Comparison of ENCODE assay signal across 11 cellular contexts in genomic region chr10:74932648-74933047, GRCh38.
DNase-seq lines count a peak whose midpoint lies in the region; ATAC-seq and TF ChIP-seq lines count a peak whose summit lies in the region.
"Had no signal": no experiment of that assay in that cellular context is flagged by ENCODE, and none has a peak within 500 bp of the region (broad histone marks: within the 10 kb centered on the region; RNA-seq: fewer than 3 reads in every experiment).

No MANE protein-coding gene starts in this region.

- H3K9ac ChIP-seq in PC-3 (ENCODE audit: low read length) = no peak overlapping the region

- DNase-seq in NCI-H1105 (lab: John Stamatoyannopoulos, UW) (peak; percentile 63), PC-3 (peak; percentile 47), heart left ventricle (peak; percentile 58 to 83 (median 80)), LoVo (ENCODE audit: low spot score) (no peak), SW480 (ENCODE audit: low spot score) (no peak)
- no peak for DNase-seq in stimulated activated effector memory CD8-positive, alpha-beta T cell treated with anti-CD3 and anti-CD28 coated beads, Interleukin-12 subunit alpha, Interleukin-12 subunit beta, amount 100 ng/mL, for 72 hours (ENCODE audit: low spot score in 2 of 2)

- peaks cover 2% of the 10 kb centered on the region; the same call in 1 of the 2 replicates for H4K20me1 ChIP-seq in PC-3 (ENCODE audit: low read length)

- H3K27ac ChIP-seq in PC-3 (ENCODE audit: low read length) = no peak overlapping the region
- peak overlapping the region in 6 of 12 donors; percentile 4 to 76 (median 34) for H3K27ac ChIP-seq in heart left ventricle
- H3K27ac ChIP-seq: coronary artery had no signal

- H3K36me3 Mint-ChIP-seq in stimulated activated effector memory CD8-positive, alpha-beta T cell treated with anti-CD3 and anti-CD28 coated beads, Interleukin-12 subunit alpha, Interleukin-12 subunit beta, amount 100 ng/mL, for 72 hours = no peaks in the 10 kb centered on the region
- H3K36me3 Mint-ChIP-seq: WTC11 had no signal

- BruUV-seq in PC-3 (replicated peaks; lab: Mats Ljungman, UMichigan) = no TSS peak

- H3K4me1 ChIP-seq in PC-3 (ENCODE audit: insufficient read depth, low read length) (peaks cover 22% of the 10 kb centered on the region), heart left ventricle (peaks cover 0 to 63% (median 31%) of the 10 kb centered on the region in 12 donors)

- H3K4me3 ChIP-seq in PC-3 (ENCODE audit: low read length) (no peak overlapping the region), heart left ventricle (no peak overlapping the region)
- H3K4me3 ChIP-seq: coronary artery had no signal

- no peaks in the 10 kb centered on the region for H3K9me2 ChIP-seq in PC-3 (replicated peaks; ENCODE audit: low read length)

- H3K27me3 ChIP-seq in PC-3 (ENCODE audit: low read length) (no peaks in the 10 kb centered on the region), heart left ventricle (no peaks in the 10 kb centered on the region)

- peaks cover 35% of the 10 kb centered on the region for H3K4me1 Mint-ChIP-seq in stimulated activated effector memory CD8-positive, alpha-beta T cell treated with anti-CD3 and anti-CD28 coated beads, Interleukin-12 subunit alpha, Interleukin-12 subunit beta, amount 100 ng/mL, for 72 hours

- H3K9me3 Mint-ChIP-seq in stimulated activated effector memory CD8-positive, alpha-beta T cell treated with anti-CD3 and anti-CD28 coated beads, Interleukin-12 subunit alpha, Interleukin-12 subunit beta, amount 100 ng/mL, for 72 hours = no peaks in the 10 kb centered on the region
- H3K9me3 Mint-ChIP-seq: stimulated activated memory B cell treated with anti-CD40 and anti-IgM and Interleukin-4, amounts not matched to agents 10 μg/mL and 1 μg/mL and 100 μg/mL, for 72 hours; WTC11 had no signal

- ATAC-seq in PC-3 = no peak
- ATAC-seq in heart left ventricle = peak; percentile 68 to 74 (median 71)
- no peak for ATAC-seq in stimulated activated effector memory CD8-positive, alpha-beta T cell treated with anti-CD3 and anti-CD28 coated beads, Interleukin-12 subunit alpha, Interleukin-12 subunit beta, amount 100 ng/mL, for 72 hours
- ATAC-seq in GM21619 (IDR thresholded peaks at IDR 0.05; ENCODE audit: unreplicated experiment) = no peak
- ATAC-seq in HG02870 (IDR thresholded peaks at IDR 0.05; ENCODE audit: unreplicated experiment) = no peak
- ATAC-seq: stimulated activated memory B cell treated with anti-CD40 and anti-IgM and Interleukin-4, amounts not matched to agents 10 μg/mL and 1 μg/mL and 100 μg/mL, for 72 hours; WTC11 had no signal

- H3K9me3 ChIP-seq in PC-3 (ENCODE audit: low read length) (no peaks in the 10 kb centered on the region), heart left ventricle (no peaks in the 10 kb centered on the region)

- no peak overlapping the region for H3K4me3 Mint-ChIP-seq in stimulated activated effector memory CD8-positive, alpha-beta T cell treated with anti-CD3 and anti-CD28 coated beads, Interleukin-12 subunit alpha, Interleukin-12 subunit beta, amount 100 ng/mL, for 72 hours
- H3K4me3 Mint-ChIP-seq: stimulated activated memory B cell treated with anti-CD40 and anti-IgM and Interleukin-4, amounts not matched to agents 10 μg/mL and 1 μg/mL and 100 μg/mL, for 72 hours; WTC11 had no signal

- H3F3A ChIP-seq in PC-3 (ENCODE audit: low read length, unreplicated experiment) = no peaks in the 10 kb centered on the region

- peaks cover 92% of the 10 kb centered on the region for H3K79me2 ChIP-seq in PC-3 (ENCODE audit: low read length)

- TF ChIP-seq POLR2A in heart left ventricle (IDR thresholded peaks at IDR 0.05) = no peak

- CTCF ChIA-PET in PC-3 (lab: Charles Lee) = interaction anchor here (0.5 to 1.0 kb wide), 3 partner anchors 17 to 77 kb away, joined by 3 to 4 read pairs (median 3); no protein-coding TSS in a partner anchor

- intact Hi-C loops in PC-3 (cut with micrococcal nuclease) = no loop called here
- intact Hi-C loops in heart left ventricle (cut with DNase I) = no loop called here

- H3K36me3 ChIP-seq in PC-3 (ENCODE audit: low read depth, low read length) = no peaks in the 10 kb centered on the region
- no peaks in the 10 kb centered on the region for H3K36me3 ChIP-seq in heart left ventricle

- TF ChIP-seq CTCF in PC-3 (conservative IDR thresholded peaks at IDR 0.05; ENCODE audit: low read depth, low read length) (no peak), heart left ventricle (IDR thresholded peaks at IDR 0.05) (no peak)

- WGBS in heart left ventricle, 4 donors = 63 to 76% (median 71%) methylated on average over 3 of the region's 3 CpGs

- peak overlapping the region; percentile 70 for H3K27ac Mint-ChIP-seq in stimulated activated effector memory CD8-positive, alpha-beta T cell treated with anti-CD3 and anti-CD28 coated beads, Interleukin-12 subunit alpha, Interleukin-12 subunit beta, amount 100 ng/mL, for 72 hours
- H3K27ac Mint-ChIP-seq: stimulated activated memory B cell treated with anti-CD40 and anti-IgM and Interleukin-4, amounts not matched to agents 10 μg/mL and 1 μg/mL and 100 μg/mL, for 72 hours had no signal

- H3K4me2 ChIP-seq in PC-3 (ENCODE audit: low read length) = no peak overlapping the region

- POLR2A ChIA-PET in PC-3 (lab: Charles Lee; ENCODE audit: unreplicated experiment) = interaction anchor here (0.6 kb wide), 1 partner anchor 76 kb away, joined by 4 read pairs; no protein-coding TSS in a partner anchor

- no peak overlapping the region for H2AFZ ChIP-seq in PC-3 (ENCODE audit: low read length)

Comparison
In these comparisons a context has a peak if more than half of its experiments do, and no peak if none do; other contexts are left out.
1. DNase-seq: peak in NCI-H1105 (single experiment), PC-3 (single experiment) and heart left ventricle (5 of 5); none in stimulated activated effector memory CD8-positive, alpha-beta T cell treated with anti-CD3 and anti-CD28 coated beads, Interleukin-12 subunit alpha, Interleukin-12 subunit beta, amount 100 ng/mL, for 72 hours (0 of 2), LoVo (single experiment) and SW480 (single experiment).
2. ATAC-seq: peak in heart left ventricle (4 of 4); none in PC-3 (single experiment), stimulated activated effector memory CD8-positive, alpha-beta T cell treated with anti-CD3 and anti-CD28 coated beads, Interleukin-12 subunit alpha, Interleukin-12 subunit beta, amount 100 ng/mL, for 72 hours (single experiment), GM21619 (single experiment) and HG02870 (single experiment).